ENCODE assay signal across 8 cellular contexts in the genomic region with DNA sequence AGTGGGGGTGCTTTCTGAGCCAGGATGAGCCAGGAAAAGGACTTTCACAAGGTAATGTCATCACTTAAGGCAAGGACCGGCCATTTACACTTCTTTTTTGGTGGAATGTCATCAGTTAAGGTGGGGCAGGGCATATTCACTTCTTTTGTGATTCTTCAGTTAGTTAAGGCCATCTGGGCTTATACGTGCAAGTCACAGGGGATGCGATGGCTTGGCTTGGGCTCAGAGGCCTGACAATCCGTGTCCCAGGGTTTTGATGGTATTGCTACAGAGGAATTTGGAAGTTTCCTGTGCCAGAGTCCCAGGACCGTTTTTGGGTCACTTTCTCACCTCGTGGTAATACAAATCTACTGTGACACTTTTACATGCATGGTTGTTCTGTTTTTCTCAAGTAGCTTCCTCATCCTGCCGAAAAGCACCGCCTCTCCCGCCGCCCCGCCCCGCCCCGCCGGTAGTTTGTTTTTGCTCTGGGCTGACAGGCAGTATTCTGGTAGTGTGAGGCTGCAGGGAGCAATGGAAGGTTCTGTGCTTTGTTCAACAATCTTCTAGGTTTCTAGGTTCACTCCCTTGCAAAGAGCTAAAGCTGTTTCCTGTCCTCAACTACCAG.
DNase-seq lines count a peak whose midpoint lies in the region; ATAC-seq, FAIRE-seq and TF ChIP-seq lines count a peak whose summit lies in the region.
"Not testable (repeated sequence)": the region's sequence is repeated elsewhere in the genome, so short reads cannot be mapped to it uniquely, and the experiment has no call there.

No MANE protein-coding gene starts in this region.

- WGBS in K562 (ENCODE audit: insufficient coverage, low coverage, missing lambda C conversion rate): 5% methylated on average over 9 of the region's 14 CpGs
- 20 to 21% (median 20%) methylated on average over 14 of the region's 14 CpGs for WGBS in small intestine, 3 donors

- FAIRE-seq in K562 (lab: Jason Lieb, UNC); small intestine (lab: Jason Lieb, UNC): not testable (repeated sequence)

- H3K4me2 ChIP-seq in K562 (ENCODE audit: insufficient read depth, low read length): peak overlapping the region; percentile 69

- in situ Hi-C loops in K562 (cut with MboI): not testable (repeated sequence)

- H3K4me1 ChIP-seq in K562 (replicated peaks in 1 of 2; ENCODE audit: control insufficient read depth in 2 of 2, insufficient read depth in 2 of 2, low read length in 2 of 2) (peaks cover 13 to 31% of the 10 kb centered on the region in 2 experiments; a peak in 4 of 5 replicates), iPS-18a (ENCODE audit: control insufficient read depth, low read depth, low read length) (peaks cover 33% of the 10 kb centered on the region)
- H3K4me1 ChIP-seq in small intestine (ENCODE audit: control insufficient read depth in 2 of 2, insufficient read depth in 1 of 2, low read depth in 1 of 2, low read length in 1 of 2): not testable (repeated sequence)

- H3K9ac ChIP-seq in K562 (ENCODE audit: insufficient read depth in 1 of 2, low read depth in 2 of 2, low read length in 2 of 2); iPS-18a (ENCODE audit: low read length): not testable (repeated sequence)

- not testable (repeated sequence) for H3K27me3 ChIP-seq in K562 (ENCODE audit: control insufficient read depth in 2 of 2, insufficient read depth in 2 of 2, low read length in 2 of 2); iPS-18a (ENCODE audit: control insufficient read depth, insufficient read depth, low read length); small intestine (ENCODE audit: control insufficient read depth in 2 of 2, insufficient read depth in 2 of 2, low read length in 2 of 2)

- H3K4me3 ChIP-seq in K562; small intestine (ENCODE audit: low read depth in 1 of 2, low read length in 2 of 2): not testable (repeated sequence)
- H3K4me3 ChIP-seq in iPS-18a (ENCODE audit: low read length): peak overlapping the region; percentile 22

- not testable (repeated sequence) for H4K20me1 ChIP-seq in K562 (replicated peaks; ENCODE audit: control insufficient read depth, insufficient read depth, low read length)

- peak; percentile 74 for DNase-seq in NAMALWA (ENCODE audit: low spot score)
- peak; percentile 52 for DNase-seq in activated CD4-positive, alpha-beta T cell treated with anti-CD3 and anti-CD28 coated beads for 1 hour
- DNase-seq in K562 (ENCODE audit: extremely low read depth in 1 of 4, low spot score in 3 of 4): peak; percentile 54 to 79 (median 65)
- peak; percentile 64 for DNase-seq in small intestine

- not testable (repeated sequence) for TF ChIP-seq POLR2A in K562 (conservative IDR thresholded peaks at IDR 0.05)

- not testable (repeated sequence) for TF ChIP-seq EP300 in K562 (IDR thresholded peaks at IDR 0.05; ENCODE audit: low read length)

- CTCF ChIA-PET in K562 (lab: Yijun Ruan, JAX; ENCODE audit: low intra/inter-chr PET ratio): not testable (repeated sequence)

- H3K79me2 ChIP-seq in K562 (ENCODE audit: control insufficient read depth, insufficient read depth, low read length): not testable (repeated sequence)

- ATAC-seq in GM19023 (IDR thresholded peaks at IDR 0.05; ENCODE audit: unreplicated experiment): peak; percentile 92
- peak; percentile 90 for ATAC-seq in HG02798 (IDR thresholded peaks at IDR 0.05; ENCODE audit: poor library complexity, unreplicated experiment)
- peak; percentile 94 for ATAC-seq in K562

- peak overlapping the region; percentile 86 for H2AFZ ChIP-seq in K562 (ENCODE audit: low read depth, low read length)

- H3K9me1 ChIP-seq in K562 (ENCODE audit: control insufficient read depth, insufficient read depth, low read length): not testable (repeated sequence)

- intact Hi-C loops in K562 (cut with micrococcal nuclease): loop anchor here (5.0 kb wide), 4 partner anchors 127 to 467 kb away; no protein-coding TSS in a partner anchor

- BruUV-seq in K562 (replicated peaks; lab: Mats Ljungman, UMichigan): not testable (repeated sequence)

- POLR2A ChIA-PET in K562 (lab: Yijun Ruan, JAX): not testable (repeated sequence)

- not testable (repeated sequence) for H3K36me3 ChIP-seq in K562 (ENCODE audit: control insufficient read depth, insufficient read depth, low read length); iPS-18a (ENCODE audit: control insufficient read depth, low read depth, low read length); small intestine (ENCODE audit: control insufficient read depth in 2 of 2, insufficient read depth in 2 of 2, low read length in 2 of 2)

- TF ChIP-seq RAD21 in K562 (CRISPR knock-in tag; conservative IDR thresholded peaks at IDR 0.05 in 1 of 2, IDR thresholded peaks at IDR 0.05 in 1 of 2): not testable (repeated sequence)

- not testable (repeated sequence) for H3K9me3 ChIP-seq in K562 (replicated peaks; ENCODE audit: control insufficient read depth, insufficient read depth, low read depth, low read length); iPS-18a (ENCODE audit: control insufficient read depth, low read depth, low read length); small intestine (ENCODE audit: control insufficient read depth, low read depth)

- H3K27ac ChIP-seq in 22Rv1: peak overlapping the region; percentile 40; the same call in 1 of the 2 replicates
- H3K27ac ChIP-seq in K562 (ENCODE audit: extremely low read depth, low read depth, low read length): peak overlapping the region; percentile 67; the same call in 2 of the 3 replicates
- not testable (repeated sequence) for H3K27ac ChIP-seq in iPS-18a (ENCODE audit: low read length)
- H3K27ac ChIP-seq in small intestine (ENCODE audit: low read depth in 1 of 2, low read length in 1 of 2): peak overlapping the region in 1 of 2 donors; percentile 50

- not testable (repeated sequence) for TF ChIP-seq CTCF in 22Rv1 (IDR thresholded peaks at IDR 0.05); K562 (IDR thresholded peaks at IDR 0.05 in 2 of 3, conservative IDR thresholded peaks at IDR 0.05 in 1 of 3; ENCODE audit: insufficient read depth in 2 of 3, low read depth in 1 of 3, low read length in 3 of 3)

TF ChIP-seq in K562, 482 proteins besides CTCF, POLR2A, EP300 and RAD21 (continues in another document):
- TF ChIP-seq, protein P1, sequence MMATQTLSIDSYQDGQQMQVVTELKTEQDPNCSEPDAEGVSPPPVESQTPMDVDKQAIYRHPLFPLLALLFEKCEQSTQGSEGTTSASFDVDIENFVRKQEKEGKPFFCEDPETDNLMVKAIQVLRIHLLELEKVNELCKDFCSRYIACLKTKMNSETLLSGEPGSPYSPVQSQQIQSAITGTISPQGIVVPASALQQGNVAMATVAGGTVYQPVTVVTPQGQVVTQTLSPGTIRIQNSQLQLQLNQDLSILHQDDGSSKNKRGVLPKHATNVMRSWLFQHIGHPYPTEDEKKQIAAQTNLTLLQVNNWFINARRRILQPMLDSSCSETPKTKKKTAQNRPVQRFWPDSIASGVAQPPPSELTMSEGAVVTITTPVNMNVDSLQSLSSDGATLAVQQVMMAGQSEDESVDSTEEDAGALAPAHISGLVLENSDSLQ (IDR thresholded peaks at IDR 0.05): peak; percentile 71
- peak; percentile 46; the same call in 1 of the 2 replicates for TF ChIP-seq EP400 (IDR thresholded peaks at IDR 0.05)
- 0 out of 4 replicates have a peak, but pooled peaks of 1 of the 2 experiments have one; percentile 16 for TF ChIP-seq NRF1 (conservative IDR thresholded peaks at IDR 0.05 in 1 of 2, IDR thresholded peaks at IDR 0.05 in 1 of 2)
- TF ChIP-seq MEIS2 (IDR thresholded peaks at IDR 0.05; ENCODE audit: partially characterized antibody): peak; percentile 20
- TF ChIP-seq, protein P2, sequence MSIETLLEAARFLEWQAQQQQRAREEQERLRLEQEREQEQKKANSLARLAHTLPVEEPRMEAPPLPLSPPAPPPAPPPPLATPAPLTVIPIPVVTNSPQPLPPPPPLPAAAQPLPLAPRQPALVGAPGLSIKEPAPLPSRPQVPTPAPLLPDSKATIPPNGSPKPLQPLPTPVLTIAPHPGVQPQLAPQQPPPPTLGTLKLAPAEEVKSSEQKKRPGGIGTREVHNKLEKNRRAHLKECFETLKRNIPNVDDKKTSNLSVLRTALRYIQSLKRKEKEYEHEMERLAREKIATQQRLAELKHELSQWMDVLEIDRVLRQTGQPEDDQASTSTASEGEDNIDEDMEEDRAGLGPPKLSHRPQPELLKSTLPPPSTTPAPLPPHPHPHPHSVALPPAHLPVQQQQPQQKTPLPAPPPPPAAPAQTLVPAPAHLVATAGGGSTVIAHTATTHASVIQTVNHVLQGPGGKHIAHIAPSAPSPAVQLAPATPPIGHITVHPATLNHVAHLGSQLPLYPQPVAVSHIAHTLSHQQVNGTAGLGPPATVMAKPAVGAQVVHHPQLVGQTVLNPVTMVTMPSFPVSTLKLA (conservative IDR thresholded peaks at IDR 0.05): peak in 1 of 2 experiments; percentile 42; a peak in 2 of 4 replicates
- TF ChIP-seq, protein P3, sequence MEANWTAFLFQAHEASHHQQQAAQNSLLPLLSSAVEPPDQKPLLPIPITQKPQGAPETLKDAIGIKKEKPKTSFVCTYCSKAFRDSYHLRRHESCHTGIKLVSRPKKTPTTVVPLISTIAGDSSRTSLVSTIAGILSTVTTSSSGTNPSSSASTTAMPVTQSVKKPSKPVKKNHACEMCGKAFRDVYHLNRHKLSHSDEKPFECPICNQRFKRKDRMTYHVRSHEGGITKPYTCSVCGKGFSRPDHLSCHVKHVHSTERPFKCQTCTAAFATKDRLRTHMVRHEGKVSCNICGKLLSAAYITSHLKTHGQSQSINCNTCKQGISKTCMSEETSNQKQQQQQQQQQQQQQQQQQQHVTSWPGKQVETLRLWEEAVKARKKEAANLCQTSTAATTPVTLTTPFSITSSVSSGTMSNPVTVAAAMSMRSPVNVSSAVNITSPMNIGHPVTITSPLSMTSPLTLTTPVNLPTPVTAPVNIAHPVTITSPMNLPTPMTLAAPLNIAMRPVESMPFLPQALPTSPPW (CRISPR knock-in tag; IDR thresholded peaks at IDR 0.05): peak; percentile 22; the same call in 1 of the 2 replicates
- TF ChIP-seq MAZ (CRISPR knock-in tag; conservative IDR thresholded peaks at IDR 0.05 in 1 of 2, IDR thresholded peaks at IDR 0.05 in 1 of 2): peak in 1 of 2 experiments; percentile 48; a peak in 1 of 4 replicates
- peak; percentile 44 for TF ChIP-seq L3MBTL2 (IDR thresholded peaks at IDR 0.05)
- 0 out of 4 replicates have a peak, but pooled peaks of 1 of the 2 experiments have one; percentile 20 for TF ChIP-seq HDAC1 (IDR thresholded peaks at IDR 0.05)
- TF ChIP-seq CTBP1 (IDR thresholded peaks at IDR 0.05; ENCODE audit: borderline replicate concordance): 0 out of 2 replicates have a peak, but pooled peaks have one; percentile 42
